ENCODE assay signal across 1 cellular context in the genomic region with DNA sequence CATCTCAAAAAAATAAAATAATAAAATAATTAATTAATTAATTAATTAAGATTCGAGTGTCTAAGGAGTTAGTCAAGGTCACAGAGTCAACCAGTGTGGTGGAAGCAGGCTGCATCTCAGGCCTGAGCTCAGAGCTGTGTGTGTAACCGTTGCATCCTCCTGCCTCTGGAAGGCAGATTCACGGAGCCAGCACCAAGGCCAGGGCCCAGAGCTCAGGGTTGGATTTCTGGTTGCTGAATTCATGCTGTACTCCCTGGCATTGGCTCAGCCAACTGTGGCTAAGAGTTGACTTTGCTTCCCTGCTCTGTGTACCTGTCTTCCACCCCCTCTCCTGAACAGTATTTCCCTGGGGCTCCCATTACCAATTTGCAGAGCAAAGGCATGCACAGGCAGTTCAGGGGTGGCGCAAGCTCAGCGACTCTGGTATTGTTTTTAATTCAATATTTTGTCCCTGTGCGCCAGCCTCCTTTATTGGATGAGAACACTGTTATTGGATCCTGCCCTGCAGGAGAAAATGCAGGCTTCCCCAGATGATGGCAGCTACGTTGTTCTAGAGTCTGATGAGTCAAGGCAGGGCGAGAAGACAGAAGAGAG.
A peak's percentile ranks its signal among the peaks of the same experiment; 100 is the strongest.
TF ChIP-seq lines count a peak whose summit lies in the region.

No MANE protein-coding gene starts in this region.

TF ChIP-seq in Ishikawa, 13 proteins besides CTCF, POLR2A, EP300 and RAD21 (continued from another document):
- TF ChIP-seq, protein P1, sequence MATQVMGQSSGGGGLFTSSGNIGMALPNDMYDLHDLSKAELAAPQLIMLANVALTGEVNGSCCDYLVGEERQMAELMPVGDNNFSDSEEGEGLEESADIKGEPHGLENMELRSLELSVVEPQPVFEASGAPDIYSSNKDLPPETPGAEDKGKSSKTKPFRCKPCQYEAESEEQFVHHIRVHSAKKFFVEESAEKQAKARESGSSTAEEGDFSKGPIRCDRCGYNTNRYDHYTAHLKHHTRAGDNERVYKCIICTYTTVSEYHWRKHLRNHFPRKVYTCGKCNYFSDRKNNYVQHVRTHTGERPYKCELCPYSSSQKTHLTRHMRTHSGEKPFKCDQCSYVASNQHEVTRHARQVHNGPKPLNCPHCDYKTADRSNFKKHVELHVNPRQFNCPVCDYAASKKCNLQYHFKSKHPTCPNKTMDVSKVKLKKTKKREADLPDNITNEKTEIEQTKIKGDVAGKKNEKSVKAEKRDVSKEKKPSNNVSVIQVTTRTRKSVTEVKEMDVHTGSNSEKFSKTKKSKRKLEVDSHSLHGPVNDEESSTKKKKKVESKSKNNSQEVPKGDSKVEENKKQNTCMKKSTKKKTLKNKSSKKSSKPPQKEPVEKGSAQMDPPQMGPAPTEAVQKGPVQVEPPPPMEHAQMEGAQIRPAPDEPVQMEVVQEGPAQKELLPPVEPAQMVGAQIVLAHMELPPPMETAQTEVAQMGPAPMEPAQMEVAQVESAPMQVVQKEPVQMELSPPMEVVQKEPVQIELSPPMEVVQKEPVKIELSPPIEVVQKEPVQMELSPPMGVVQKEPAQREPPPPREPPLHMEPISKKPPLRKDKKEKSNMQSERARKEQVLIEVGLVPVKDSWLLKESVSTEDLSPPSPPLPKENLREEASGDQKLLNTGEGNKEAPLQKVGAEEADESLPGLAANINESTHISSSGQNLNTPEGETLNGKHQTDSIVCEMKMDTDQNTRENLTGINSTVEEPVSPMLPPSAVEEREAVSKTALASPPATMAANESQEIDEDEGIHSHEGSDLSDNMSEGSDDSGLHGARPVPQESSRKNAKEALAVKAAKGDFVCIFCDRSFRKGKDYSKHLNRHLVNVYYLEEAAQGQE (IDR thresholded peaks at IDR 0.05; ENCODE audit: low read depth): peak; percentile 78
